ENCODE assay signal across 34 cellular contexts in the genomic region with DNA sequence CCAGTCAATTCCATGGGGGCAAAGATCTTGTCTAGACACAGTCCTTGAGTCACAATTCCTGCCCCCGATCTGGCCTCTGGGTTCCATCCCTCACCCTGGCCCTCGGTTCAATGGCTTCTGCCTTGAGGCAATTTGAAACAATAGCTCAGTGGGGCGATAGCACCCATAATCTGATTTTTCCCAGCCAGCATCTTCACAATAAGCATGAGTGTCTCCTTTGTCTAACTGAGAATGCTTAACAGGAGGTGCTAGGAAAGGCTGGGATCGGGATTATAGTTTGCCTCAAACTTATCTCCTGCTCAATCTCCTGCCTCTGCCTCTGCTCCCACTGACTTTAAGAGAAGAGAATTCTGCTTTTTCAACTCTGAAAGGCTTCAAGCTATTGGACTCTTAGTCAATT.
"Had no signal": no experiment of that assay in that cellular context is flagged by ENCODE, and none has a peak within 500 bp of the region (broad histone marks: within the 10 kb centered on the region; RNA-seq: fewer than 3 reads in every experiment).

No MANE protein-coding gene starts in this region.

- H3K4me1 Mint-ChIP-seq: activated CD4-positive, alpha-beta memory T cell treated with anti-CD3 and anti-CD28 coated beads, Interleukin-2, amount 10 ng/mL, durations not matched to agents 7 days and 5 days; activated CD8-positive, alpha-beta memory T cell treated with anti-CD3 and anti-CD28 coated beads, Interleukin-2, amount 10 ng/mL, durations not matched to agents 7 days and 5 days; activated naive CD4-positive, alpha-beta T cell treated with anti-CD3 and anti-CD28 coated beads, Interleukin-2, amount 10 ng/mL, durations not matched to agents 7 days and 5 days; central memory CD8-positive, alpha-beta T cell had no signal

- DNase-seq: activated CD4-positive, alpha-beta memory T cell treated with anti-CD3 and anti-CD28 coated beads, Interleukin-2, amount 10 ng/mL, durations not matched to agents 7 days and 5 days; activated CD4-positive, alpha-beta T cell treated with anti-CD3 and anti-CD28 coated beads for 1 hour; activated CD4-positive, alpha-beta T cell treated with anti-CD3 and anti-CD28 coated beads for 48 hours; activated CD4-positive, CD25-positive, alpha-beta regulatory T cell; activated CD8-positive, alpha-beta memory T cell treated with anti-CD3 and anti-CD28 coated beads for 24 hours; activated CD8-positive, alpha-beta memory T cell treated with anti-CD3 and anti-CD28 coated beads, Interleukin-2, amount 10 ng/mL, durations not matched to agents 7 days and 5 days; activated CD8-positive, alpha-beta memory T cell treated with anti-CD3 and anti-CD28 coated beads, Interleukin-2, amount 50 U/mL, for 48 hours; activated effector memory CD4-positive, alpha-beta T cell treated with Interleukin-2 at 50 U/mL for 16 hours; activated naive CD4-positive, alpha-beta T cell treated with anti-CD3 and anti-CD28 coated beads, Interleukin-2, amount 10 ng/mL, durations not matched to agents 7 days and 5 days; activated T-cell treated with anti-CD3 and anti-CD28 coated beads, Interleukin-2, amount 50 U/mL, for 48 hours; amniotic stem cell; aorta; NCI-H1092 treated with DMSO at 0.1 percent for 48 hours; NCI-H1694; NCI-H1930; NCI-H2081 treated with DMSO at 0.1 percent for 48 hours; NCI-H345; NCI-H524 treated with DMSO at 0.1 percent for 48 hours; NCI-H748 treated with DMSO at 0.1 percent for 48 hours; NK-92 treated with Interleukin-12 subunit alpha and Interleukin-12 subunit beta, amount 100 ng/mL, for 24 hours; PC-3; Peyer's patch; RPMI8226; SHP77 treated with DMSO at 0.1 percent for 48 hours; SW 1271; T-helper 1 cell; T-helper 2 cell; T-helper 9 cell; WERI-Rb-1 had no signal

- H3K4me3 Mint-ChIP-seq: activated CD4-positive, alpha-beta memory T cell treated with anti-CD3 and anti-CD28 coated beads, Interleukin-2, amount 10 ng/mL, durations not matched to agents 7 days and 5 days; activated CD8-positive, alpha-beta memory T cell treated with anti-CD3 and anti-CD28 coated beads, Interleukin-2, amount 10 ng/mL, durations not matched to agents 7 days and 5 days; activated naive CD4-positive, alpha-beta T cell treated with anti-CD3 and anti-CD28 coated beads, Interleukin-2, amount 10 ng/mL, durations not matched to agents 7 days and 5 days; activated naive CD8-positive, alpha-beta T cell; central memory CD8-positive, alpha-beta T cell had no signal

- H3K27ac ChIP-seq: cardiac muscle cell, KMS-11, SJSA1, WERI-Rb-1 had no signal

- H3K27ac Mint-ChIP-seq: activated CD4-positive, alpha-beta memory T cell treated with anti-CD3 and anti-CD28 coated beads, Interleukin-2, amount 10 ng/mL, durations not matched to agents 7 days and 5 days; activated CD8-positive, alpha-beta memory T cell treated with anti-CD3 and anti-CD28 coated beads, Interleukin-2, amount 10 ng/mL, durations not matched to agents 7 days and 5 days; activated naive CD4-positive, alpha-beta T cell treated with anti-CD3 and anti-CD28 coated beads, Interleukin-2, amount 10 ng/mL, durations not matched to agents 7 days and 5 days; activated naive CD8-positive, alpha-beta T cell had no signal

- H3K9me3 ChIP-seq: Peyer's patch, SJSA1 had no signal

- H3K36me3 Mint-ChIP-seq: activated CD8-positive, alpha-beta memory T cell treated with anti-CD3 and anti-CD28 coated beads, Interleukin-2, amount 10 ng/mL, durations not matched to agents 7 days and 5 days; activated naive CD4-positive, alpha-beta T cell treated with anti-CD3 and anti-CD28 coated beads, Interleukin-2, amount 10 ng/mL, durations not matched to agents 7 days and 5 days; activated naive CD8-positive, alpha-beta T cell had no signal

- H3K9me3 Mint-ChIP-seq: activated CD4-positive, alpha-beta memory T cell treated with anti-CD3 and anti-CD28 coated beads, Interleukin-2, amount 10 ng/mL, durations not matched to agents 7 days and 5 days had no signal

- H3K27me3 ChIP-seq: cardiac muscle cell, Peyer's patch, SJSA1 had no signal

- ATAC-seq: activated CD8-positive, alpha-beta memory T cell treated with anti-CD3 and anti-CD28 coated beads, Interleukin-2, amount 10 ng/mL, durations not matched to agents 7 days and 5 days; PC-3 had no signal

- H3K36me3 ChIP-seq: cardiac muscle cell, Peyer's patch, SJSA1, WERI-Rb-1 had no signal

- H3K4me3 ChIP-seq: cardiac muscle cell, Peyer's patch, SJSA1 had no signal

- H3K27me3 Mint-ChIP-seq: activated CD4-positive, alpha-beta memory T cell treated with anti-CD3 and anti-CD28 coated beads, Interleukin-2, amount 10 ng/mL, durations not matched to agents 7 days and 5 days; activated CD8-positive, alpha-beta memory T cell treated with anti-CD3 and anti-CD28 coated beads, Interleukin-2, amount 10 ng/mL, durations not matched to agents 7 days and 5 days; activated naive CD4-positive, alpha-beta T cell treated with anti-CD3 and anti-CD28 coated beads, Interleukin-2, amount 10 ng/mL, durations not matched to agents 7 days and 5 days; activated naive CD8-positive, alpha-beta T cell had no signal

- H3K4me1 ChIP-seq: SJSA1 had no signal
